In genomic region chr5:138468966-138469539, GRCh38 we compare ENCODE assay signal across 11 cellular contexts. TPM values are rescaled to one million over a fixed set of nuclear protein-coding genes. Genes with fewer than 3 reads are reported as not detected.
DNase-seq lines count a peak whose midpoint lies in the region; ATAC-seq and TF ChIP-seq lines count a peak whose summit lies in the region.
"Had no signal": no experiment of that assay in that cellular context is flagged by ENCODE, and none has a peak within 500 bp of the region (broad histone marks: within the 10 kb centered on the region; RNA-seq: fewer than 3 reads in every experiment).

No MANE protein-coding gene starts in this region.

- no peaks in the 10 kb centered on the region for H3K9me3 Mint-ChIP-seq in activated T-cell treated with anti-CD3 and anti-CD28 coated beads, Interleukin-2, amount 50 U/mL, for 24 hours
- H3K9me3 Mint-ChIP-seq in activated T-helper 2 cell treated with anti-CD3 and anti-CD28 coated beads, Interferon-gamma antibody, Interleukin-2, Interleukin-4, amounts not matched to agents 10 μg/mL and 5 μg/mL and 100 μg/mL, durations not matched to agents 14 hours and 24 hours and 36 hours: no peaks in the 10 kb centered on the region
- H3K9me3 Mint-ChIP-seq: central memory CD8-positive, alpha-beta T cell had no signal

- H3K27ac Mint-ChIP-seq in activated T-cell treated with anti-CD3 and anti-CD28 coated beads, Interleukin-2, amount 50 U/mL, for 24 hours: peak overlapping the region; percentile 53
- H3K27ac Mint-ChIP-seq in activated T-helper 2 cell treated with anti-CD3 and anti-CD28 coated beads, Interferon-gamma antibody, Interleukin-2, Interleukin-4, amounts not matched to agents 10 μg/mL and 5 μg/mL and 100 μg/mL, durations not matched to agents 14 hours and 24 hours and 36 hours: no peak overlapping the region

- no peaks in the 10 kb centered on the region for H3K27me3 Mint-ChIP-seq in activated T-cell treated with anti-CD3 and anti-CD28 coated beads, Interleukin-2, amount 50 U/mL, for 24 hours
- H3K27me3 Mint-ChIP-seq in activated T-helper 2 cell treated with anti-CD3 and anti-CD28 coated beads, Interferon-gamma antibody, Interleukin-2, Interleukin-4, amounts not matched to agents 10 μg/mL and 5 μg/mL and 100 μg/mL, durations not matched to agents 14 hours and 24 hours and 36 hours (ENCODE audit: low read depth): peaks cover 1% of the 10 kb centered on the region
- H3K27me3 Mint-ChIP-seq: central memory CD8-positive, alpha-beta T cell had no signal

- no peak for ATAC-seq in thoracic aorta (ENCODE audit: insufficient number of reproducible peaks, low FRiP score, low read depth)
- no peak for ATAC-seq in Right ventricle myocardium inferior
- no peak for ATAC-seq in GM18867 (IDR thresholded peaks at IDR 0.05; ENCODE audit: unreplicated experiment)

- H3K4me1 Mint-ChIP-seq in activated T-cell treated with anti-CD3 and anti-CD28 coated beads, Interleukin-2, amount 50 U/mL, for 24 hours (ENCODE audit: low read depth): peaks cover 25% of the 10 kb centered on the region
- peaks cover 22% of the 10 kb centered on the region for H3K4me1 Mint-ChIP-seq in activated T-helper 2 cell treated with anti-CD3 and anti-CD28 coated beads, Interferon-gamma antibody, Interleukin-2, Interleukin-4, amounts not matched to agents 10 μg/mL and 5 μg/mL and 100 μg/mL, durations not matched to agents 14 hours and 24 hours and 36 hours (ENCODE audit: low read depth)

- intact Hi-C loops in activated T-helper 2 cell treated with anti-CD3 and anti-CD28 coated beads, Interferon-gamma antibody, Interleukin-2, Interleukin-4, amounts not matched to agents 10 μg/mL and 5 μg/mL and 100 μg/mL, durations not matched to agents 14 hours and 24 hours and 36 hours (cut with micrococcal nuclease): loop anchor here (5.0 to 10.0 kb wide), 2 partner anchors 132 to 806 kb away; partner anchors contain the start of gene FAM53C
- intact Hi-C loops in Right ventricle myocardium inferior (cut with DNase I): no loop called here

- H3K27me3 ChIP-seq in thoracic aorta (replicated peaks; ENCODE audit: insufficient read depth): no peaks in the 10 kb centered on the region

- peaks cover 33% of the 10 kb centered on the region for H3K36me3 Mint-ChIP-seq in activated T-cell treated with anti-CD3 and anti-CD28 coated beads, Interleukin-2, amount 50 U/mL, for 24 hours (ENCODE audit: low read depth)
- H3K36me3 Mint-ChIP-seq in activated T-helper 2 cell treated with anti-CD3 and anti-CD28 coated beads, Interferon-gamma antibody, Interleukin-2, Interleukin-4, amounts not matched to agents 10 μg/mL and 5 μg/mL and 100 μg/mL, durations not matched to agents 14 hours and 24 hours and 36 hours (ENCODE audit: low read depth): peaks cover 34% of the 10 kb centered on the region

- peaks cover 8% of the 10 kb centered on the region for H3K36me3 ChIP-seq in thoracic aorta

- no peak for TF ChIP-seq POLR2A in erythroblast (IDR thresholded peaks at IDR 0.05; ENCODE audit: low read length)

- peaks cover 8 to 29% of the 10 kb centered on the region in 2 donors for H3K4me1 ChIP-seq in thoracic aorta (ENCODE audit: control insufficient read depth in 1 of 2, low read depth in 2 of 2)

- peak overlapping the region; percentile 84 for H3K4me3 ChIP-seq in thoracic aorta

- H3K9me3 ChIP-seq in thoracic aorta: no peaks in the 10 kb centered on the region

- no peak for DNase-seq in activated T-cell treated with anti-CD3 and anti-CD28 coated beads, Interleukin-2, amount 50 U/mL, for 24 hours
- no peak for DNase-seq in activated T-cell treated with anti-CD3 and anti-CD28 coated beads, Interleukin-2, amount 50 U/mL, for 1 hour
- no peak for DNase-seq in activated T-helper 2 cell treated with anti-CD3 and anti-CD28 coated beads, Interferon-gamma antibody, Interleukin-2, Interleukin-4, amounts not matched to agents 10 μg/mL and 5 μg/mL and 100 μg/mL, durations not matched to agents 14 hours and 24 hours and 36 hours (ENCODE audit: low spot score)
- DNase-seq in hepatic stellate cell (ENCODE audit: low spot score) (peak; percentile 9), thoracic aorta (ENCODE audit: low spot score) (no peak), Right ventricle myocardium inferior (ENCODE audit: missing footprints) (no peak), erythroblast (lab: John Stamatoyannopoulos, UW) (no peak)
- DNase-seq: NCI-H1105 treated with DMSO at 0.1 percent for 48 hours, NCI-H524 had no signal

- H3K27ac ChIP-seq in thoracic aorta: peak overlapping the region in 1 of 2 donors; percentile 12

- no peak for TF ChIP-seq CTCF in thoracic aorta (IDR thresholded peaks at IDR 0.05)

- peak overlapping the region; percentile 49 for H3K4me3 Mint-ChIP-seq in activated T-cell treated with anti-CD3 and anti-CD28 coated beads, Interleukin-2, amount 50 U/mL, for 24 hours
- H3K4me3 Mint-ChIP-seq in activated T-helper 2 cell treated with anti-CD3 and anti-CD28 coated beads, Interferon-gamma antibody, Interleukin-2, Interleukin-4, amounts not matched to agents 10 μg/mL and 5 μg/mL and 100 μg/mL, durations not matched to agents 14 hours and 24 hours and 36 hours (ENCODE audit: low read depth): peak overlapping the region; percentile 65

RNA-seq across cellular contexts. Expression of gene EGR1, which starts 3.8 kb away (rescaled TPM):
- total RNA-seq in activated T-helper 2 cell treated with anti-CD3 and anti-CD28 coated beads, Interferon-gamma antibody, Interleukin-2, Interleukin-4, amounts not matched to agents 10 μg/mL and 5 μg/mL and 100 μg/mL, durations not matched to agents 14 hours and 24 hours and 36 hours: 41.9 and 43.0 TPM in 2 replicates
- total RNA-seq in thoracic aorta: 100 to 1,000 TPM in 1 of 2 donors, 10 to 100 TPM in 1; 98.3 to 340 TPM
- 5.5 TPM for total RNA-seq in Right ventricle myocardium inferior

RNA-seq across cellular contexts. Expression of gene REEP2, which starts 30.2 kb away (rescaled TPM):
- 9.7 and 11.1 TPM in 2 replicates for total RNA-seq in activated T-helper 2 cell treated with anti-CD3 and anti-CD28 coated beads, Interferon-gamma antibody, Interleukin-2, Interleukin-4, amounts not matched to agents 10 μg/mL and 5 μg/mL and 100 μg/mL, durations not matched to agents 14 hours and 24 hours and 36 hours
- total RNA-seq in thoracic aorta (10 to 100 TPM in 1 of 2 donors, 1 to 10 TPM in 1; 8.9 to 11.5 TPM), Right ventricle myocardium inferior (5.2 TPM)
